ENCODE assay signal across 1 cellular context in genomic region chr4:151455212-151455611, GRCh38.
TF ChIP-seq lines count a peak whose summit lies in the region.

No MANE protein-coding gene starts in this region.

TF ChIP-seq in HepG2, 621 proteins besides CTCF, POLR2A, EP300 and RAD21 (continued from another document):
- TF ChIP-seq MYPOP (CRISPR knock-in tag; IDR thresholded peaks at IDR 0.05): no peak
TF ChIP-seq in HepG2: peak in this region for 1.
